In the genomic region with DNA sequence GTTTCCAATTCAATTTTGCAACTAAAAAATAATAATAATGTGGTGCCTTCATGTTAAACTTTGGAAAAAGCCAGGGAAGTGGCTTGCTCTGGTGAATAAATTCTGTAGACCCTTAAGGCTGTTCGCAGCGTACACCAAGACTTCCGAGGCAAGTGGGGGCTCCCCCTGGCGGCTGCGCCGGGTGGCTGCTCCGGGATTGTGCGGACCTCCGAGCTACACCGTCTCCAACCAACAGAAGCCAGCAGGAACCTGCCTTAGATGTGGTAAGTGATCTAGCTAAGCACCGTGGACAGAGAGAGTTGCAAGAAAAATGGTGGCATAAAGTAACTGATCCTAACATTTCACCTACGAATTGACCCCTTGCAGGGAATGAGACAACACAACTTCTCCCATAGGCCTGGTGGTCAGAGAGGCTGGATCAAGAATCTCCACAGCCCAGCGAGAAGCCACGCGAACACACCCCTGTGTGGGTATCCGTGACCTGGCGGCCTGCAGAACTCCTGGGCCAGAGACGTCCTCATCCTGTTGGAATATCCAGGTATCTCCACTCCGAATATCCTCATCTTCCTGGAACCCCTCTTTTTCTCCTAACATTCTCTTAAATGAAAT, we compare ENCODE assay signal across 8 cellular contexts.
A peak's percentile ranks its signal among the peaks of the same experiment; 100 is the strongest.
DNase-seq lines count a peak whose midpoint lies in the region; ATAC-seq and TF ChIP-seq lines count a peak whose summit lies in the region.

No MANE protein-coding gene starts in this region.

- no peak overlapping the region for H2AK5ac ChIP-seq in H9 (ENCODE audit: insufficient read length, low read length)

- H3K79me1 ChIP-seq in H9 (ENCODE audit: insufficient read depth, low read depth, low read length, poor library complexity, severe bottlenecking): no peaks in the 10 kb centered on the region

- H2AFZ ChIP-seq in H9 (ENCODE audit: low read length) (no peak overlapping the region), fibroblast of lung (ENCODE audit: low read length) (no peak overlapping the region)

- peak overlapping the region; percentile 43 for H3K4me2 ChIP-seq in H9 (ENCODE audit: insufficient read depth, insufficient read length, low read length)
- H3K4me2 ChIP-seq in fibroblast of lung (ENCODE audit: extremely low read depth, insufficient read depth, low read length): peak overlapping the region; percentile 64

- H3T11ph ChIP-seq in H9 (ENCODE audit: low read length): no peak overlapping the region

- H3K4me3 ChIP-seq in GM06990 (replicated peaks; ENCODE audit: low read depth, low read length) (no peak overlapping the region), fibroblast of lung (replicated peaks in 1 of 4; ENCODE audit: control extremely low read depth in 1 of 4, insufficient read depth in 1 of 4, low read depth in 3 of 4, low read length in 4 of 4) (peak overlapping the region in 3 of 4 experiments; percentile 22 to 52 (median 48))

- H3K9me3 ChIP-seq in H9 (ENCODE audit: control insufficient read depth, low read depth, low read length) (peaks cover 15% of the 10 kb centered on the region), fibroblast of lung (ENCODE audit: control insufficient read depth, insufficient read depth, low read depth, low read length) (no peaks in the 10 kb centered on the region)

- H3K4me1 Mint-ChIP-seq in H9 (peaks cover 3 to 4% of the 10 kb centered on the region in 2 experiments; a peak in 2 of 4 replicates), naive B cell (no peaks in the 10 kb centered on the region)

- H3K4ac ChIP-seq in H9 (ENCODE audit: low read depth, low read length): no peak overlapping the region

- H3K27me3 ChIP-seq in GM06990 (replicated peaks; ENCODE audit: control insufficient read depth, insufficient read depth, low read length) (no peaks in the 10 kb centered on the region), H9 (ENCODE audit: insufficient read depth, low read length) (no peaks in the 10 kb centered on the region), fibroblast of lung (ENCODE audit: control insufficient read depth, insufficient read depth, low read length) (no peaks in the 10 kb centered on the region)

- no peak overlapping the region for H4K8ac ChIP-seq in H9 (replicated peaks; ENCODE audit: insufficient read length, low read depth, low read length)

- H3K14ac ChIP-seq in H9 (ENCODE audit: insufficient read depth, low read length): no peak overlapping the region

- H3K27ac ChIP-seq in H9 (ENCODE audit: insufficient read length, low read depth, low read length) (no peak overlapping the region), fibroblast of lung (ENCODE audit: insufficient read depth, low read length) (no peak overlapping the region)

- H2BK15ac ChIP-seq in H9 (ENCODE audit: low read depth, low read length): no peak overlapping the region

- peaks cover 32% of the 10 kb centered on the region for H3K27me3 Mint-ChIP-seq in H9 (ENCODE audit: low read depth)
- H3K27me3 Mint-ChIP-seq in naive B cell: peaks cover 41 to 47% (median 45%) of the 10 kb centered on the region in 3 donors

- H2BK12ac ChIP-seq in H9 (ENCODE audit: insufficient read length, low read depth, low read length): no peak overlapping the region

- H4K20me1 ChIP-seq in H9 (ENCODE audit: control insufficient read depth, insufficient read depth, insufficient read length) (no peaks in the 10 kb centered on the region), fibroblast of lung (ENCODE audit: control insufficient read depth, extremely low read depth, insufficient read depth, low read length) (no peaks in the 10 kb centered on the region)

- H4K91ac ChIP-seq in H9 (ENCODE audit: insufficient read length, low read depth, low read length): no peak overlapping the region

- TF ChIP-seq CTCF in GM06990 (IDR thresholded peaks at IDR 0.05; ENCODE audit: insufficient read depth, low read length, poor library complexity, severe bottlenecking) (peak; percentile 89), H9 (conservative IDR thresholded peaks at IDR 0.05) (peak; percentile 98), fibroblast of lung (conservative IDR thresholded peaks at IDR 0.05 in 1 of 2, IDR thresholded peaks at IDR 0.05 in 1 of 2; ENCODE audit: low read depth in 1 of 2, low read length in 2 of 2) (peak; percentile 88 to 96)

- H3K27ac Mint-ChIP-seq in H9: no peak overlapping the region
- H3K27ac Mint-ChIP-seq in naive B cell: no peak overlapping the region

- H3K18ac ChIP-seq in H9 (ENCODE audit: insufficient read length, low read depth, low read length): no peak overlapping the region

- DNase-seq in GM06990 (ENCODE audit: extremely low read depth, insufficient read length) (peak; percentile 70), H9 (peak; percentile 91), NCI-H1105 treated with DMSO at 0.1 percent for 48 hours (lab: John Stamatoyannopoulos, UW) (peak; percentile 78), fibroblast of lung (ENCODE audit: low read depth in 2 of 2) (peak; percentile 61 to 83), naive B cell (peak; percentile 11), dedifferentiated amniotic fluid mesenchymal stem cell (ENCODE audit: extremely low spot score) (no peak)
- DNase-seq in activated CD8-positive, alpha-beta memory T cell treated with anti-CD3 and anti-CD28 coated beads, Interleukin-2, amount 50 U/mL, for 48 hours: peak; percentile 87
- peak; percentile 28 for DNase-seq in stimulated activated naive CD4-positive, alpha-beta T cell treated with Interleukin-2 at 50 U/mL for 16 hours (lab: John Stamatoyannopoulos, UW)

- H3K23me2 ChIP-seq in H9 (ENCODE audit: insufficient read length, low read depth, low read length, poor library complexity, severe bottlenecking): no peaks in the 10 kb centered on the region

- H2BK20ac ChIP-seq in H9 (ENCODE audit: low read depth, low read length, poor library complexity, severe bottlenecking): no peak overlapping the region

- H3K4me1 ChIP-seq in H9 (ENCODE audit: insufficient read depth, low read length): no peaks in the 10 kb centered on the region
- no peaks in the 10 kb centered on the region for H3K4me1 ChIP-seq in fibroblast of lung (ENCODE audit: control insufficient read depth, extremely low read depth, insufficient read depth, low read length)

- H3K9ac ChIP-seq in H9 (ENCODE audit: extremely low read depth, insufficient read length, low read length) (no peak overlapping the region), fibroblast of lung (ENCODE audit: insufficient read depth, low read length) (no peak overlapping the region)

- no peak overlapping the region for H2BK120ac ChIP-seq in H9 (ENCODE audit: low read depth, low read length, poor library complexity, severe bottlenecking)

- H3K4me3 Mint-ChIP-seq in H9 (peak overlapping the region; percentile 77 to 79), naive B cell (no peak overlapping the region)

- WGBS in H9 (ENCODE audit: extremely low coverage, insufficient read length, low lambda C conversion rate): no CpG with 5 or more reads among the region's 19 CpGs

- H3K36me3 ChIP-seq in GM06990 (ENCODE audit: control insufficient read depth, insufficient read depth, low read length): no peaks in the 10 kb centered on the region
- no peaks in the 10 kb centered on the region for H3K36me3 ChIP-seq in fibroblast of lung (ENCODE audit: control insufficient read depth, insufficient read depth, low read length)

- H4K5ac ChIP-seq in H9 (ENCODE audit: insufficient read length, low read depth, low read length): no peak overlapping the region

- no peaks in the 10 kb centered on the region for H3K79me2 ChIP-seq in H9 (ENCODE audit: insufficient read depth, low read length)
- H3K79me2 ChIP-seq in fibroblast of lung (ENCODE audit: control insufficient read depth, insufficient read depth, low read length): no peaks in the 10 kb centered on the region

- H3K36me3 Mint-ChIP-seq in H9 (ENCODE audit: insufficient read depth in 1 of 3, low read depth in 3 of 3) (peaks cover 4 to 17% (median 14%) of the 10 kb centered on the region in 3 experiments; a peak in 5 of 7 replicates), naive B cell (peaks cover 5 to 19% of the 10 kb centered on the region in 2 donors)

- H3K9me3 Mint-ChIP-seq in H9 (peaks cover 29 to 30% of the 10 kb centered on the region in 2 experiments), naive B cell (peaks cover 6 to 51% (median 30%) of the 10 kb centered on the region in 7 donors)

- no peak overlapping the region for H3K56ac ChIP-seq in H9 (ENCODE audit: insufficient read length, low read depth, low read length)

- no peak overlapping the region for H3K23ac ChIP-seq in H9 (ENCODE audit: insufficient read length, low read depth, low read length)

- H2BK5ac ChIP-seq in H9 (ENCODE audit: insufficient read length, low read length): no peak overlapping the region

- peak; percentile 34 to 68 for ATAC-seq in naive B cell (ENCODE audit: low read depth in 2 of 2)

Comparison
In these comparisons a context has a peak if more than half of its experiments do, and no peak if none do; other contexts are left out.
1. H3K4me3 Mint-ChIP-seq: peak in H9 (2 of 2); none in naive B cell (0 of 8).
2. Peak in every context shown above with its lines, with median percentiles within 50 percentile points of each other: CTCF ChIP-seq.